Comparison of ENCODE assay signal across 20 cellular contexts in the genomic region with DNA sequence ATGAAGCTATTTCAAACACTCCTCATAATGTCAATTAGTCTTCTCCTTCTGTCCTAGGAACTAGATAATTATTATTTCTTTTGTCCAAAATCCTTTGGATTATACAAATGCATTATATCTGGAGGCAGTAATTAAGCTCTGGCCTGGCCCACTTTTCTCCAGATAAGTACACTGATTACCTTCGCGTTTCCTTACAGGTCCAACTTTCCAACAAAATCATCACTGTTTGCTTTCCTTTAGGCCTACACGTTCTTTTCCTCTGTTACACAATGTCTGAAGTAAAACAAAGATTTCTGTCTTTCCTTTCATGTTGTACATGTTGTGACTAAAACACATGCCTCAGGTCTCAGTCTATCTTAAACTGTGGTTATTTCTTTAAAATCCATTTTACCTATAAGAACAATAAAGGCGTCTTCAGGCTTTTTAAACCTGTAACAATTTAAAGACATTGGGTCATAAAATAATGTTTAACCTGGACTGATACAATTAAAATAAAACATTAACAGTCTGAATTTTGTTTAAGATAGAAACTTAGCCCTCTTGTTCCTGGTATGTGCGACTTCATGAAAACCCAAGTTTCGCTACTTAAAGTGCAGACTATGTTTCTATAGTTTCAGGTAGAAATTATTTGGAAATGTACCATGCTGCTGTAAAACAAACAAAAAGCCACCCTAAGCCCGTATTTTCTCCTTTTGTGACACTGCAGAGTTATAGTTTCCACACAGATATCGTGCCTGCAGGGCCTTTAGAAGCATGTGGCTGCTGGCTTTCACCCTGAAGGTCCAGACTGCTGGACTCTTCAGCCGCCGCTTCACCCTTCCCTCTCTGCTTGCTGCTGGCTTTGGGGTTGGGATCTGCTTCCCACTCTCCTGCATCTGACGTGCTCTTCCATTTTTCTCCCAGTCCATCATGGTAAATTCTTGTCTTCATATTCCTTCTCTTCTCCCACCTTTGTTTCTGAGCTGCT.
"Had no signal": no experiment of that assay in that cellular context is flagged by ENCODE, and none has a peak within 500 bp of the region (broad histone marks: within the 10 kb centered on the region; RNA-seq: fewer than 3 reads in every experiment).

No MANE protein-coding gene starts in this region.

- H3K79me2 ChIP-seq: hepatocyte had no signal

- H3K27ac ChIP-seq: colonic mucosa, esophagus muscularis mucosa, foreskin keratinocyte, gastroesophageal sphincter, heart left ventricle, hepatocyte, left lung, lower lobe of right lung had no signal

- H3K27ac Mint-ChIP-seq: dendritic cell treated with granulocyte-macrophage colony-stimulating factor and Interleukin-4, amounts not matched to agents 40 ng/mL and 50 ng/mL, for 4 days; immature natural killer cell; mesothelial cell of epicardium had no signal

- H3K4me1 Mint-ChIP-seq: immature natural killer cell, mesothelial cell of epicardium had no signal

- H3K9me3 ChIP-seq: colonic mucosa, esophagus muscularis mucosa, gastroesophageal sphincter, heart left ventricle, lower lobe of right lung had no signal

- H3K27me3 ChIP-seq: colonic mucosa, esophagus muscularis mucosa, foreskin keratinocyte, gastroesophageal sphincter, hepatocyte, left lung had no signal

- H2AFZ ChIP-seq: hepatocyte had no signal

- H3K9me3 Mint-ChIP-seq: mesothelial cell of epicardium had no signal

- DNase-seq: cerebellar nuclear complex; colonic mucosa; cortex of kidney; effector CD4-positive, alpha-beta T cell; effector memory CD4-positive, alpha-beta T cell; foreskin keratinocyte; heart left ventricle; hypothalamus; immature natural killer cell; kidney; kidney glomerular epithelial cell; left lung; left ventricle myocardium superior; lower lobe of right lung; mesenchymal stem cell had no signal

- H3K27me3 Mint-ChIP-seq: dendritic cell treated with granulocyte-macrophage colony-stimulating factor and Interleukin-4, amounts not matched to agents 40 ng/mL and 50 ng/mL, for 4 days had no signal

- H3K36me3 ChIP-seq: colonic mucosa, esophagus muscularis mucosa, gastroesophageal sphincter, heart left ventricle, left lung, lower lobe of right lung had no signal

- H3K4me3 Mint-ChIP-seq: dendritic cell treated with granulocyte-macrophage colony-stimulating factor and Interleukin-4, amounts not matched to agents 40 ng/mL and 50 ng/mL, for 4 days; immature natural killer cell; mesothelial cell of epicardium had no signal

- ATAC-seq: foreskin keratinocyte, gastroesophageal sphincter, heart left ventricle, left lung, left ventricle myocardium superior, lower lobe of right lung had no signal

- H3K4me2 ChIP-seq: hepatocyte had no signal

- H3K4me3 ChIP-seq: colonic mucosa, esophagus muscularis mucosa, gastroesophageal sphincter, heart left ventricle, hepatocyte, left lung, lower lobe of right lung had no signal

- H3K36me3 Mint-ChIP-seq: immature natural killer cell, mesothelial cell of epicardium had no signal
